ENCODE assay signal across 14 cellular contexts in the genomic region with DNA sequence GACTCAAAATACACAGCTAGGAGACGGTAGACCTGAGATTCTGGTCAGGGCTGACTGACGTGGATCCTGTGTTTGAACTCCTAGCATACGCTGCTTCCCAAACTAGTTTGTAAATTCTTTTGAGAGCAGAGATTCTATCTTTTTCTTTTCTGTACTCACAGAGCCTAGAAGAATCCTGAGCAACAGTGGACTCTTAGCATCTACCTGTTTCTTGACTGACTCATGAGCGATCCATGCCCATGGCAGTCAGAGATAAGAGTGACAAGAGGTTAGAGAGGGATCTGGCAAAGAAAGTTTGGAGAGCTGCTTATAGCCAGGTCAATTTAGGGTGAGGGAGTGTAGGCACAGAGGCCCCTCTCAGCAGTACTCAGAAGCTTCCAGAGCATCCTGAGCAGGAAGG. TPM values are rescaled to one million over a fixed set of nuclear protein-coding genes. Genes with fewer than 3 reads are reported as not detected.
DNase-seq lines count a peak whose midpoint lies in the region; ATAC-seq, FAIRE-seq and TF ChIP-seq lines count a peak whose summit lies in the region.
"Had no signal": no experiment of that assay in that cellular context is flagged by ENCODE, and none has a peak within 500 bp of the region (broad histone marks: within the 10 kb centered on the region; RNA-seq: fewer than 3 reads in every experiment).

No MANE protein-coding gene starts in this region.

- DNase-seq in GM23338 (ENCODE audit: low spot score) (no peak), K562 (ENCODE audit: extremely low read depth in 1 of 4, low spot score in 3 of 4) (peak in 3 of 4 experiments; percentile 18 to 46 (median 28)), NCI-H524 (lab: John Stamatoyannopoulos, UW) (no peak)
- DNase-seq: ACHN; Caco-2; CD4-positive, alpha-beta T cell had no signal

- TF ChIP-seq RAD21 in K562 (CRISPR knock-in tag; conservative IDR thresholded peaks at IDR 0.05 in 1 of 2, IDR thresholded peaks at IDR 0.05 in 1 of 2), result no peak

- no peaks in the 10 kb centered on the region for H3K36me3 ChIP-seq in GM23338 (ENCODE audit: insufficient read depth)
- H3K36me3 ChIP-seq in K562 (ENCODE audit: control insufficient read depth, insufficient read depth, low read length), result no peaks in the 10 kb centered on the region
- no peaks in the 10 kb centered on the region for H3K36me3 ChIP-seq in parathyroid adenoma (ENCODE audit: control insufficient read depth, insufficient read depth, low read length)
- H3K36me3 ChIP-seq: HAP-1 had no signal

- POLR2A ChIA-PET in K562 (lab: Yijun Ruan, JAX), result interaction anchor here (0.7 to 1.0 kb wide), 5 partner anchors 10 to 50 kb away, joined by 3 to 5 read pairs (median 3); no protein-coding TSS in a partner anchor

- H4K20me1 ChIP-seq in GM23338 (replicated peaks; ENCODE audit: insufficient read depth), result no peaks in the 10 kb centered on the region
- H4K20me1 ChIP-seq in K562 (replicated peaks; ENCODE audit: control insufficient read depth, insufficient read depth, low read length), result no peaks in the 10 kb centered on the region

- no peak overlapping the region for H3K27ac Mint-ChIP-seq in GM23338
- H3K27ac Mint-ChIP-seq: CD4-positive, alpha-beta T cell had no signal

- H3K27ac ChIP-seq in GM23338 (ENCODE audit: low read depth), result no peak overlapping the region
- no peak overlapping the region for H3K27ac ChIP-seq in K562 (ENCODE audit: extremely low read depth, low read depth, low read length)
- no peak overlapping the region for H3K27ac ChIP-seq in parathyroid adenoma
- H3K27ac ChIP-seq: C4-2B had no signal

- TF ChIP-seq CTCF in GM23338 (conservative IDR thresholded peaks at IDR 0.05; ENCODE audit: low read depth in 2 of 2), result no peak
- no peak for TF ChIP-seq CTCF in K562 (IDR thresholded peaks at IDR 0.05 in 2 of 3, conservative IDR thresholded peaks at IDR 0.05 in 1 of 3; ENCODE audit: insufficient read depth in 2 of 3, low read depth in 1 of 3, low read length in 3 of 3)
- TF ChIP-seq CTCF in parathyroid adenoma (IDR thresholded peaks at IDR 0.05), result no peak

- intact Hi-C loops in K562 (cut with micrococcal nuclease), result no loop called here

- H3K27me3 Mint-ChIP-seq in GM23338 (ENCODE audit: insufficient read depth, low read depth, poor library complexity), result peaks cover 2% of the 10 kb centered on the region
- H3K27me3 Mint-ChIP-seq: CD4-positive, alpha-beta T cell had no signal

- in situ Hi-C loops in K562 (cut with MboI), result no loop called here

- H3K79me2 ChIP-seq in GM23338 (replicated peaks; ENCODE audit: insufficient read depth), result no peaks in the 10 kb centered on the region
- H3K79me2 ChIP-seq in K562 (ENCODE audit: control insufficient read depth, insufficient read depth, low read length), result no peaks in the 10 kb centered on the region
- no peaks in the 10 kb centered on the region for H3K79me2 ChIP-seq in parathyroid adenoma

- no peaks in the 10 kb centered on the region for H3K27me3 ChIP-seq in GM23338 (ENCODE audit: insufficient read depth)
- H3K27me3 ChIP-seq in K562 (ENCODE audit: control insufficient read depth in 2 of 2, insufficient read depth in 2 of 2, low read length in 2 of 2), result no peaks in the 10 kb centered on the region
- H3K27me3 ChIP-seq in parathyroid adenoma (ENCODE audit: control insufficient read depth, insufficient read depth, low read length), result no peaks in the 10 kb centered on the region

- H3K9me1 ChIP-seq in K562 (ENCODE audit: control insufficient read depth, insufficient read depth, low read length), result no peaks in the 10 kb centered on the region

- H3K4me1 Mint-ChIP-seq in GM23338, result peaks cover 1% of the 10 kb centered on the region; the same call in 2 of the 3 replicates

- H3K4me2 ChIP-seq in GM23338 (no peak overlapping the region), K562 (ENCODE audit: insufficient read depth, low read length) (no peak overlapping the region), parathyroid adenoma (ENCODE audit: low read length) (no peak overlapping the region)

- H3K9me2 ChIP-seq in GM23338 (ENCODE audit: insufficient read depth), result no peaks in the 10 kb centered on the region

- 0 out of 4 replicates have a peak overlapping the region, but pooled peaks of 1 of the 2 experiments have one; percentile 17 for H3K9ac ChIP-seq in K562 (ENCODE audit: insufficient read depth in 1 of 2, low read depth in 2 of 2, low read length in 2 of 2)
- H3K9ac ChIP-seq in parathyroid adenoma, result no peak overlapping the region

- peaks cover 12% of the 10 kb centered on the region for H3K9me3 Mint-ChIP-seq in GM23338

- WGBS in K562 (ENCODE audit: insufficient coverage, low coverage, missing lambda C conversion rate), result 0% methylated on average over 4 of the region's 4 CpGs

- peaks cover 4% of the 10 kb centered on the region; the same call in 1 of the 3 replicates for H3K36me3 Mint-ChIP-seq in GM23338 (ENCODE audit: low read depth)

- no peaks in the 10 kb centered on the region for H3K4me1 ChIP-seq in GM23338 (ENCODE audit: insufficient read depth)
- H3K4me1 ChIP-seq in K562 (replicated peaks in 1 of 2; ENCODE audit: control insufficient read depth in 2 of 2, insufficient read depth in 2 of 2, low read length in 2 of 2), result peaks cover 5 to 14% of the 10 kb centered on the region in 2 experiments; a peak in 3 of 5 replicates
- peaks cover 13% of the 10 kb centered on the region for H3K4me1 ChIP-seq in parathyroid adenoma
- H3K4me1 ChIP-seq: HAP-1 had no signal

- ATAC-seq in GM23338, result no peak
- peak; percentile 55 for ATAC-seq in K562
- no peak for ATAC-seq in GM19023 (IDR thresholded peaks at IDR 0.05; ENCODE audit: unreplicated experiment)
- no peak for ATAC-seq in GM21529 (IDR thresholded peaks at IDR 0.05; ENCODE audit: unreplicated experiment)

- H2AFZ ChIP-seq in GM23338 (0 out of 2 replicates have a peak overlapping the region, but pooled peaks have one; percentile 10), K562 (ENCODE audit: low read depth, low read length) (no peak overlapping the region), parathyroid adenoma (peak overlapping the region; percentile 24)

- no TSS peak for BruUV-seq in K562 (replicated peaks; lab: Mats Ljungman, UMichigan)

- TF ChIP-seq POLR2A in K562 (conservative IDR thresholded peaks at IDR 0.05), result no peak

- CTCF ChIA-PET in K562 (lab: Yijun Ruan, JAX; ENCODE audit: low intra/inter-chr PET ratio), result no interaction called here

- no peaks in the 10 kb centered on the region for H3F3A ChIP-seq in GM23338 (replicated peaks; ENCODE audit: low read depth)

- FAIRE-seq in K562 (lab: Jason Lieb, UNC), result no peak
- FAIRE-seq: D721Med, G401.6, GM12891 had no signal

- H3K9me3 ChIP-seq in K562 (replicated peaks; ENCODE audit: control insufficient read depth, insufficient read depth, low read depth, low read length) (no peaks in the 10 kb centered on the region), parathyroid adenoma (ENCODE audit: control insufficient read depth, low read length) (no peaks in the 10 kb centered on the region)
- H3K9me3 ChIP-seq: Caco-2, HAP-1 had no signal

- H3K4me3 ChIP-seq in GM23338, result no peak overlapping the region
- no peak overlapping the region for H3K4me3 ChIP-seq in K562
- no peak overlapping the region for H3K4me3 ChIP-seq in parathyroid adenoma (ENCODE audit: low read depth, low read length)
- H3K4me3 ChIP-seq: HAP-1 had no signal

- no peak overlapping the region for H3K4me3 Mint-ChIP-seq in GM23338
- H3K4me3 Mint-ChIP-seq: CD4-positive, alpha-beta T cell had no signal

- no peak for TF ChIP-seq EP300 in K562 (IDR thresholded peaks at IDR 0.05; ENCODE audit: low read length)

TF ChIP-seq in GM23338, 12 proteins besides CTCF, POLR2A, EP300 and RAD21 (continues in another document):
- no peak for TF ChIP-seq NANOG (IDR thresholded peaks at IDR 0.05; ENCODE audit: borderline replicate concordance)
- no peak for TF ChIP-seq POLR2AphosphoS5 (IDR thresholded peaks at IDR 0.05; ENCODE audit: low read depth)
- no peak for TF ChIP-seq EZH2phosphoT487 (IDR thresholded peaks at IDR 0.05; ENCODE audit: unreplicated experiment)

TF ChIP-seq in K562, 482 proteins besides CTCF, POLR2A, EP300 and RAD21 (continues in another document):
- TF ChIP-seq KLF6 (CRISPR knock-in tag; IDR thresholded peaks at IDR 0.05; ENCODE audit: borderline replicate concordance) (no peak), TCF3 (CRISPR knock-in tag; IDR thresholded peaks at IDR 0.05) (peak; percentile 47), ZEB2 (IDR thresholded peaks at IDR 0.05) (peak; percentile 58; the same call in 1 of the 2 replicates), NFE2L1 (tag; IDR thresholded peaks at IDR 0.05; ENCODE audit: borderline replicate concordance, low read depth) (no peak), CBX1 (IDR thresholded peaks at IDR 0.05; ENCODE audit: low read depth) (no peak)
- TF ChIP-seq, protein P1, sequence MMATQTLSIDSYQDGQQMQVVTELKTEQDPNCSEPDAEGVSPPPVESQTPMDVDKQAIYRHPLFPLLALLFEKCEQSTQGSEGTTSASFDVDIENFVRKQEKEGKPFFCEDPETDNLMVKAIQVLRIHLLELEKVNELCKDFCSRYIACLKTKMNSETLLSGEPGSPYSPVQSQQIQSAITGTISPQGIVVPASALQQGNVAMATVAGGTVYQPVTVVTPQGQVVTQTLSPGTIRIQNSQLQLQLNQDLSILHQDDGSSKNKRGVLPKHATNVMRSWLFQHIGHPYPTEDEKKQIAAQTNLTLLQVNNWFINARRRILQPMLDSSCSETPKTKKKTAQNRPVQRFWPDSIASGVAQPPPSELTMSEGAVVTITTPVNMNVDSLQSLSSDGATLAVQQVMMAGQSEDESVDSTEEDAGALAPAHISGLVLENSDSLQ (IDR thresholded peaks at IDR 0.05), result peak; percentile 38

RNA-seq across cellular contexts. Expression of a gene that starts 41.1 kb away (rescaled TPM):
- 118 and 146 TPM in 2 replicates for total RNA-seq in GM23338 (2014; rRNA removed; shearing (Covaris generic))
- 90.7 and 103 TPM in 2 replicates for polyA plus RNA-seq in GM23338 (2016; fragmentation: Nextera tagmentation; extraction: Ambion mirVana)
- total RNA-seq in K562 (2011; cell fraction: chromatin; rRNA removed; ENCODE audit: low replicate concordance), result 15.2 and 51.7 TPM in 2 replicates
- 10.0 and 11.2 TPM in 2 replicates for total RNA-seq in K562 (2011; cell fraction: nucleolus; rRNA removed)
- total RNA-seq in K562 (2011; cell fraction: nucleoplasm; rRNA removed), result 20.1 and 31.0 TPM in 2 replicates
- total RNA-seq in K562 (2014; rRNA removed), result 31.6 and 40.6 TPM in 2 replicates
- total RNA-seq in K562 (2014; rRNA removed; fragmentation: Illumina TruSeq; extraction: Trizol), result 77.4 and 95.2 TPM in 2 replicates
- 55.3 and 67.5 TPM in 2 replicates for total RNA-seq in K562 (2015; rRNA removed; fragmentation: Illumina TruSeq; extraction: Trizol)
- 113 and 118 TPM in 2 replicates for total RNA-seq in K562 (2021)
- 42.1 and 58.9 TPM in 2 replicates for polyA plus RNA-seq in K562 (2011; rRNA removed)
- polyA plus RNA-seq in K562 (2011; cell fraction: cytosol; rRNA removed), result 10.3 and 23.6 TPM in 2 replicates
- 7.4 and 13.1 TPM in 2 replicates for polyA plus RNA-seq in K562 (2011; cell fraction: nucleus; rRNA removed)
- polyA plus RNA-seq in K562 (2012), result 49.8 and 54.7 TPM in 2 replicates
- 41.5 and 49.0 TPM in 2 replicates for polyA plus RNA-seq in K562 (2014; fragmentation: Illumina TruSeq; extraction: Trizol)
- 100 to 1,000 TPM in 1 of 2 experiments, 10 to 100 TPM in 1; 55.7 to 112 TPM for polyA plus RNA-seq in K562 (2014; fragmentation: Nextera tagmentation; extraction: Ambion mirVana)
- 25.6 and 27.0 TPM in 2 replicates for polyA plus RNA-seq in K562 (2014; rRNA removed)
- polyA minus RNA-seq in K562 (2011; rRNA and poly(A)+ RNA removed), result 134 and 142 TPM in 2 replicates
- polyA minus RNA-seq in K562 (2011; cell fraction: cytosol; rRNA and poly(A)+ RNA removed), result 60.7 and 63.8 TPM in 2 replicates
- 11.8 and 27.0 TPM in 2 replicates for polyA minus RNA-seq in K562 (2011; cell fraction: nucleus; rRNA and poly(A)+ RNA removed)

Comparison
In these comparisons a context has a peak if more than half of its experiments do, and no peak if none do; other contexts are left out.
1. DNase-seq: peak in K562 (3 of 4); none in GM23338 (single experiment) and NCI-H524 (0 of 2).